ENCODE assay signal across 13 cellular contexts in the genomic region with DNA sequence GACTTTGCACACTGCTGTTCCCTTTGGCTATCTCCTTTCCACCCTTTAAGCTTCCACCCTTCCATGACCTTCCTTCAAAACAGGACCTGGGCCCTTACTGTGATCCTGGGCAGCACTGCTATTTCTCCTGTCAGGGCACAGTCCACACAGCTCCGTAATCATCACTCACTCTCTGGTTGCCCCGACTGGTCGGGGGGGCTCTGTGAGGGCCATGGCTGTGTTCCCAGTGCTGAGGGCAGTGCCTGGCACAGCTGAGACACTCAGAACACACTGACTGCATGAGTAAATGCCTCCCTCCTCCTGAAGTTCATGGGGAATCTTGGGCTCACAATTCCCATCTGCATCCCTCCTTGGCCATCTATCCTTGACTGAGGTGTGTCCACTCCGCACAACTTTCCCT. TPM values are rescaled to one million over a fixed set of nuclear protein-coding genes. Genes with fewer than 3 reads are reported as not detected.
DNase-seq lines count a peak whose midpoint lies in the region; ATAC-seq and FAIRE-seq lines count a peak whose summit lies in the region.
"Had no signal": no experiment of that assay in that cellular context is flagged by ENCODE, and none has a peak within 500 bp of the region (broad histone marks: within the 10 kb centered on the region; RNA-seq: fewer than 3 reads in every experiment).

No MANE protein-coding gene starts in this region.

- H3K27me3 Mint-ChIP-seq in activated naive CD4-positive, alpha-beta T cell treated with anti-CD3 and anti-CD28 coated beads for 36 hours (ENCODE audit: low read depth): no peaks in the 10 kb centered on the region
- no peaks in the 10 kb centered on the region for H3K27me3 Mint-ChIP-seq in activated naive CD8-positive, alpha-beta T cell treated with anti-CD3 and anti-CD28 coated beads, Interleukin-2, amount 50 U/mL, for 24 hours

- H3K9me3 Mint-ChIP-seq in activated naive CD4-positive, alpha-beta T cell treated with anti-CD3 and anti-CD28 coated beads for 36 hours: no peaks in the 10 kb centered on the region
- H3K9me3 Mint-ChIP-seq in activated naive CD8-positive, alpha-beta T cell treated with anti-CD3 and anti-CD28 coated beads, Interleukin-2, amount 50 U/mL, for 24 hours: no peaks in the 10 kb centered on the region

- CTCF ChIA-PET in activated naive CD4-positive, alpha-beta T cell treated with anti-CD3 and anti-CD28 coated beads for 36 hours (lab: Charles Lee): interaction anchor here (0.8 kb wide), 1 partner anchor 17 kb away, joined by 3 read pairs; no protein-coding TSS in a partner anchor

- peaks cover 87% of the 10 kb centered on the region for H3K36me3 Mint-ChIP-seq in activated naive CD4-positive, alpha-beta T cell treated with anti-CD3 and anti-CD28 coated beads for 36 hours (ENCODE audit: low read depth)
- peaks cover 92% of the 10 kb centered on the region for H3K36me3 Mint-ChIP-seq in activated naive CD8-positive, alpha-beta T cell treated with anti-CD3 and anti-CD28 coated beads, Interleukin-2, amount 50 U/mL, for 24 hours (ENCODE audit: low read depth)

- no peak for DNase-seq in activated naive CD4-positive, alpha-beta T cell treated with anti-CD3 and anti-CD28 coated beads for 36 hours
- no peak for DNase-seq in activated naive CD4-positive, alpha-beta T cell (lab: John Stamatoyannopoulos, UW)
- no peak for DNase-seq in activated naive CD8-positive, alpha-beta T cell treated with anti-CD3 and anti-CD28 coated beads, Interleukin-2, amount 50 U/mL, for 24 hours
- DNase-seq in left ventricle myocardium superior (peak; percentile 57), superior temporal gyrus (ENCODE audit: extremely low spot score) (peak; percentile 89), urothelium cell line (ENCODE audit: low spot score) (no peak)
- DNase-seq: activated CD8-positive, alpha-beta memory T cell treated with anti-CD3 and anti-CD28 coated beads, Interleukin-2, amount 50 U/mL, for 48 hours; DMS 273 treated with DMSO at 0.1 percent for 48 hours; NCI-H1417 treated with DMSO at 0.1 percent for 48 hours; NCI-H510A had no signal

- peak overlapping the region; percentile 30 for H3K4me3 Mint-ChIP-seq in activated naive CD4-positive, alpha-beta T cell treated with anti-CD3 and anti-CD28 coated beads for 36 hours
- peak overlapping the region; percentile 49 for H3K4me3 Mint-ChIP-seq in activated naive CD8-positive, alpha-beta T cell treated with anti-CD3 and anti-CD28 coated beads, Interleukin-2, amount 50 U/mL, for 24 hours

- no peak for FAIRE-seq in urothelium cell line (lab: Jason Lieb, UNC)
- FAIRE-seq: TTC549 had no signal

- peaks cover 88% of the 10 kb centered on the region for H3K4me1 Mint-ChIP-seq in activated naive CD4-positive, alpha-beta T cell treated with anti-CD3 and anti-CD28 coated beads for 36 hours (ENCODE audit: low read depth)
- peaks cover 96% of the 10 kb centered on the region for H3K4me1 Mint-ChIP-seq in activated naive CD8-positive, alpha-beta T cell treated with anti-CD3 and anti-CD28 coated beads, Interleukin-2, amount 50 U/mL, for 24 hours

- ATAC-seq in activated naive CD8-positive, alpha-beta T cell treated with anti-CD3 and anti-CD28 coated beads, Interleukin-2, amount 50 U/mL, for 24 hours: no peak
- ATAC-seq in left ventricle myocardium superior (peak; percentile 76), HG02840 (IDR thresholded peaks at IDR 0.05; ENCODE audit: low FRiP score, unreplicated experiment) (no peak), esophagus mucosa (no peak)

- intact Hi-C loops in activated naive CD4-positive, alpha-beta T cell treated with anti-CD3 and anti-CD28 coated beads for 36 hours (cut with micrococcal nuclease): no loop called here
- intact Hi-C loops in left ventricle myocardium superior (cut with micrococcal nuclease): no loop called here

- H3K27ac Mint-ChIP-seq in activated naive CD4-positive, alpha-beta T cell treated with anti-CD3 and anti-CD28 coated beads for 36 hours: peak overlapping the region; percentile 94
- H3K27ac Mint-ChIP-seq in activated naive CD8-positive, alpha-beta T cell treated with anti-CD3 and anti-CD28 coated beads, Interleukin-2, amount 50 U/mL, for 24 hours: peak overlapping the region; percentile 91

RNA-seq across cellular contexts. Expression of a gene that starts 12.2 kb away (rescaled TPM):
- 10 to 100 TPM; 80.6 to 85.0 TPM for total RNA-seq in activated naive CD4-positive, alpha-beta T cell treated with anti-CD3 and anti-CD28 coated beads for 36 hours
- 2.4 TPM for total RNA-seq in left ventricle myocardium superior
- total RNA-seq in esophagus mucosa: 1.2 TPM

RNA-seq across cellular contexts. Expression of a gene that starts 37.4 kb away (rescaled TPM):
- total RNA-seq in activated naive CD4-positive, alpha-beta T cell treated with anti-CD3 and anti-CD28 coated beads for 36 hours: 100 to 1,000 TPM; 289 to 295 TPM
- total RNA-seq in left ventricle myocardium superior (9.5 TPM), esophagus mucosa (25.3 TPM)

Comparison
In these comparisons a context has a peak if more than half of its experiments do, and no peak if none do; other contexts are left out.
1. DNase-seq: peak in left ventricle myocardium superior (single experiment) and superior temporal gyrus (single experiment); none in activated naive CD4-positive, alpha-beta T cell treated with anti-CD3 and anti-CD28 coated beads for 36 hours (single experiment), activated naive CD4-positive, alpha-beta T cell (0 of 4), activated naive CD8-positive, alpha-beta T cell treated with anti-CD3 and anti-CD28 coated beads, Interleukin-2, amount 50 U/mL, for 24 hours (single experiment) and urothelium cell line (single experiment).
2. RNA of a gene that starts 12.2 kb away (total RNA-seq): 80.6 to 85.0 TPM in activated naive CD4-positive, alpha-beta T cell treated with anti-CD3 and anti-CD28 coated beads for 36 hours; 2.4 TPM in left ventricle myocardium superior (single experiment) and 1.2 TPM in esophagus mucosa (single experiment); every median in the first group is over 10 times any median in the second.
3. RNA of a gene that starts 37.4 kb away (total RNA-seq): 289 to 295 TPM in activated naive CD4-positive, alpha-beta T cell treated with anti-CD3 and anti-CD28 coated beads for 36 hours; 25.3 TPM in esophagus mucosa (single experiment) and 9.5 TPM in left ventricle myocardium superior (single experiment); every median in the first group is over 10 times any median in the second.